14 cellular contexts compared by ENCODE assay signal in the genomic region with DNA sequence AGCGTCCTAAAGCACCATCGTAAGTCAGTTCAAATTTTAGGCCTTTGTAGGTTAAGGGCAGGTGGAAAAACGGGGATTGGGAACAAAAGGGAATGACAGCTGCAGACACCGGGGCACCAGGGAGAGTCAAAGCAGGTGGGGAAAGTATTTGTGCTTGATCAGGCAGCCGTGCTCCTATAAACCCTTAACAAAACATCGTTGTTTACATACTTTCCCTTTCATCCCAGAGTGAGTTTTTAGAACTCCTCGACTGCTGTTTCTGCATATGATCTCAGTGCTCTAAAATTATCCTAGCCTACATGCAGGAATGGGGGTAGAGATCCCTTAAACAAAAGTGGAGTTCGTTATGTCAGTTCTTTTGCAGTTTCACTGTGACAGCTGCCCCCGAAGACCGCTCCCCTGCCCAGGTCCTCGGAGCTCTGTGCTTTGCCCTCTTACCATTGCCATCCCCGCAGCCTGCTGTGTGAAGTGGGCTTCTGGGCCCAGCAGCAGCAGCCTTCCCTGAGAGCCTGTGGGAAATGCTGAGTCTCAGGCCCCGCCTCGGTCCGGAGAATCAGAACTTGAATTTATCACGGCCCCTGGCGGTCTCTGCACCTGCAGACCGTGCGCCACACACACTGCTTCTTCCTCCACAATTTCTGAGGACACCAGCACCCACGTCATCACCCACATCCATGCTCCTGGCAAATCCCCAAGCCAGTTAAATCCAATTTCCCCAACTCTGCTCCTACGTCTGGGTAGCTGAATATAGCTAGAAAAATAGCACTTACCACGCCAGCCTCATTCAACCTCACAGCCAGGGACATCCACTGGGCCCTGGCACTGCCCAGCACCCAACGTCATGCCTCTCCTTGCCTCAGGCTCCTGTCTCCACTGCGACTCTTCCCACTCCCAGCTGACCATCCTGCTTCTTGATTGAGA.
A peak's percentile ranks its signal among the peaks of the same experiment; 100 is the strongest.
DNase-seq lines count a peak whose midpoint lies in the region; ATAC-seq lines count a peak whose summit lies in the region.
"Had no signal": no experiment of that assay in that cellular context is flagged by ENCODE, and none has a peak within 500 bp of the region (broad histone marks: within the 10 kb centered on the region; RNA-seq: fewer than 3 reads in every experiment).

No MANE protein-coding gene starts in this region.

- no peaks in the 10 kb centered on the region for H3K4me1 Mint-ChIP-seq in T-cell

- H3K4me3 Mint-ChIP-seq in T-cell, result no peak overlapping the region
- H3K4me3 Mint-ChIP-seq: activated CD4-positive, alpha-beta memory T cell treated with anti-CD3 and anti-CD28 coated beads for 36 hours had no signal

- DNase-seq in Ammon's horn (ENCODE audit: low spot score) (peak; percentile 25), NCI-H1417 (lab: John Stamatoyannopoulos, UW) (peak; percentile 76 to 93 (median 78)), NCI-H748 treated with DMSO at 0.1 percent for 48 hours (lab: John Stamatoyannopoulos, UW) (peak; percentile 99), middle frontal gyrus (ENCODE audit: extremely low spot score, low spot score) (peak; percentile 18), T-cell (no peak)
- DNase-seq: activated CD4-positive, alpha-beta memory T cell treated with anti-CD3 and anti-CD28 coated beads for 36 hours; activated naive CD4-positive, alpha-beta T cell; erythroblast; NCI-H1048; nucleus accumbens; T1000 had no signal

- no peaks in the 10 kb centered on the region for H3K9me3 Mint-ChIP-seq in T-cell

- H3K36me3 Mint-ChIP-seq in T-cell, result no peaks in the 10 kb centered on the region
- H3K36me3 Mint-ChIP-seq: activated CD4-positive, alpha-beta memory T cell treated with anti-CD3 and anti-CD28 coated beads for 36 hours had no signal

- no peak for ATAC-seq in T-cell (replicated peaks in 1 of 4)
- ATAC-seq in HG03039 (IDR thresholded peaks at IDR 0.05; ENCODE audit: unreplicated experiment), result no peak
- ATAC-seq in GM19035 (IDR thresholded peaks at IDR 0.05; ENCODE audit: unreplicated experiment), result no peak
- no peak for ATAC-seq in HG03280 (IDR thresholded peaks at IDR 0.05; ENCODE audit: unreplicated experiment)

- POLR2A ChIA-PET in T-cell (lab: Charles Lee), result no interaction called here

- peaks cover 8 to 9% of the 10 kb centered on the region in 2 donors for H3K27me3 Mint-ChIP-seq in T-cell

- CTCF ChIA-PET in T-cell (lab: Charles Lee), result no interaction called here

- H3K27ac Mint-ChIP-seq in T-cell, result no peak overlapping the region
- H3K27ac Mint-ChIP-seq: activated CD4-positive, alpha-beta memory T cell treated with anti-CD3 and anti-CD28 coated beads for 36 hours had no signal

Comparison
In these comparisons a context has a peak if more than half of its experiments do, and no peak if none do; other contexts are left out.
1. DNase-seq: peak in Ammon's horn (single experiment), NCI-H1417 (3 of 3), NCI-H748 treated with DMSO at 0.1 percent for 48 hours (single experiment) and middle frontal gyrus (single experiment); none in T-cell (0 of 34).